1 cellular context compared by ENCODE assay signal in the genomic region with DNA sequence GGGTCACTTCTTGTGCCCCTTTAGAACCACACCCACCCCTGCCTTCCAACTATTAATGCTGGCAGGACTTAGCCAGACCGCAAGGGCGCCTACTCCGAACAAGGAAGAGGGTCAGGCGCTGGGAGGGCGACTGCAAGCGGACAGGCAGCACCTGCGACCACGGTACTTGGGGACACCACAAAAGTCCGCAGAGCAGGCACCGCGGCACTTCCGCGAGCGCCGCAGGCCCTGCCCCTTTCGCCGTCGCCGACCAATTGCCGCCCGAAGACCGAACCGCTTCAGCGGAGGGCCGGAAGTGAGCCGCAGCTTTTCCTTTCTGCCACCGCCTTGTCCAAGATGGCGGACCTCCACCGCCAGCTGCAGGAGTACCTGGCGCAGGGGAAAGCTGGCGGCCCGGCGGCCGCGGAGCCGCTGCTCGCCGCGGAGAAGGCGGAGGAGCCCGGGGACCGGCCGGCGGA.
TF ChIP-seq lines count a peak whose summit lies in the region.

A gene with protein sequence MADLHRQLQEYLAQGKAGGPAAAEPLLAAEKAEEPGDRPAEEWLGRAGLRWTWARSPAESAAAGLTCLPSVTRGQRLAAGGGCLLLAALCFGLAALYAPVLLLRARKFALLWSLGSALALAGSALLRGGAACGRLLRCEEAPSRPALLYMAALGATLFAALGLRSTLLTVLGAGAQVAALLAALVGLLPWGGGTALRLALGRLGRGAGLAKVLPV (plus strand): TSS at position 305 of the 458 bp plus-strand sequence. CDS start 32 bp downstream, at position 337.

TF ChIP-seq in HepG2, 621 proteins besides CTCF, POLR2A, EP300 and RAD21 (continued from another document and continues in another):
- TF ChIP-seq MTA3 (CRISPR knock-in tag; IDR thresholded peaks at IDR 0.05), result no peak
- no peak for TF ChIP-seq ZBTB21 (CRISPR knock-in tag; IDR thresholded peaks at IDR 0.05)
- TF ChIP-seq, protein P1, sequence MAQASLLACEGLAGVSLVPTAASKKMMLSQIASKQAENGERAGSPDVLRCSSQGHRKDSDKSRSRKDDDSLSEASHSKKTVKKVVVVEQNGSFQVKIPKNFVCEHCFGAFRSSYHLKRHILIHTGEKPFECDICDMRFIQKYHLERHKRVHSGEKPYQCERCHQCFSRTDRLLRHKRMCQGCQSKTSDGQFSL (CRISPR knock-in tag; IDR thresholded peaks at IDR 0.05), result no peak; the same call in 1 of the 2 replicates
- TF ChIP-seq ZNF672 (CRISPR knock-in tag; IDR thresholded peaks at IDR 0.05), result no peak
- TF ChIP-seq, protein P2, sequence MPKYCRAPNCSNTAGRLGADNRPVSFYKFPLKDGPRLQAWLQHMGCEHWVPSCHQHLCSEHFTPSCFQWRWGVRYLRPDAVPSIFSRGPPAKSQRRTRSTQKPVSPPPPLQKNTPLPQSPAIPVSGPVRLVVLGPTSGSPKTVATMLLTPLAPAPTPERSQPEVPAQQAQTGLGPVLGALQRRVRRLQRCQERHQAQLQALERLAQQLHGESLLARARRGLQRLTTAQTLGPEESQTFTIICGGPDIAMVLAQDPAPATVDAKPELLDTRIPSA (CRISPR knock-in tag; IDR thresholded peaks at IDR 0.05; ENCODE audit: borderline replicate concordance), result no peak
- TF ChIP-seq, protein P3, sequence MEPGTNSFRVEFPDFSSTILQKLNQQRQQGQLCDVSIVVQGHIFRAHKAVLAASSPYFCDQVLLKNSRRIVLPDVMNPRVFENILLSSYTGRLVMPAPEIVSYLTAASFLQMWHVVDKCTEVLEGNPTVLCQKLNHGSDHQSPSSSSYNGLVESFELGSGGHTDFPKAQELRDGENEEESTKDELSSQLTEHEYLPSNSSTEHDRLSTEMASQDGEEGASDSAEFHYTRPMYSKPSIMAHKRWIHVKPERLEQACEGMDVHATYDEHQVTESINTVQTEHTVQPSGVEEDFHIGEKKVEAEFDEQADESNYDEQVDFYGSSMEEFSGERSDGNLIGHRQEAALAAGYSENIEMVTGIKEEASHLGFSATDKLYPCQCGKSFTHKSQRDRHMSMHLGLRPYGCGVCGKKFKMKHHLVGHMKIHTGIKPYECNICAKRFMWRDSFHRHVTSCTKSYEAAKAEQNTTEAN (CRISPR knock-in tag; conservative IDR thresholded peaks at IDR 0.05), result peak; percentile 71
- TF ChIP-seq, protein P4, sequence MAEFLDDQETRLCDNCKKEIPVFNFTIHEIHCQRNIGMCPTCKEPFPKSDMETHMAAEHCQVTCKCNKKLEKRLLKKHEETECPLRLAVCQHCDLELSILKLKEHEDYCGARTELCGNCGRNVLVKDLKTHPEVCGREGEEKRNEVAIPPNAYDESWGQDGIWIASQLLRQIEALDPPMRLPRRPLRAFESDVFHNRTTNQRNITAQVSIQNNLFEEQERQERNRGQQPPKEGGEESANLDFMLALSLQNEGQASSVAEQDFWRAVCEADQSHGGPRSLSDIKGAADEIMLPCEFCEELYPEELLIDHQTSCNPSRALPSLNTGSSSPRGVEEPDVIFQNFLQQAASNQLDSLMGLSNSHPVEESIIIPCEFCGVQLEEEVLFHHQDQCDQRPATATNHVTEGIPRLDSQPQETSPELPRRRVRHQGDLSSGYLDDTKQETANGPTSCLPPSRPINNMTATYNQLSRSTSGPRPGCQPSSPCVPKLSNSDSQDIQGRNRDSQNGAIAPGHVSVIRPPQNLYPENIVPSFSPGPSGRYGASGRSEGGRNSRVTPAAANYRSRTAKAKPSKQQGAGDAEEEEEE (CRISPR knock-in tag; IDR thresholded peaks at IDR 0.05; ENCODE audit: borderline replicate concordance), result no peak
- TF ChIP-seq CHD2 (IDR thresholded peaks at IDR 0.05; ENCODE audit: low read depth, low read length), result peak; percentile 68
- 0 out of 2 replicates have a peak, but pooled peaks have one; percentile 24 for TF ChIP-seq KDM5A (IDR thresholded peaks at IDR 0.05; ENCODE audit: borderline replicate concordance, low read length)
- TF ChIP-seq MED13 (CRISPR knock-in tag; IDR thresholded peaks at IDR 0.05), result no peak; the same call in 1 of the 2 replicates
- peak; percentile 85; the same call in 1 of the 2 replicates for TF ChIP-seq ZNF761 (CRISPR knock-in tag; conservative IDR thresholded peaks at IDR 0.05)
- TF ChIP-seq, protein P5, sequence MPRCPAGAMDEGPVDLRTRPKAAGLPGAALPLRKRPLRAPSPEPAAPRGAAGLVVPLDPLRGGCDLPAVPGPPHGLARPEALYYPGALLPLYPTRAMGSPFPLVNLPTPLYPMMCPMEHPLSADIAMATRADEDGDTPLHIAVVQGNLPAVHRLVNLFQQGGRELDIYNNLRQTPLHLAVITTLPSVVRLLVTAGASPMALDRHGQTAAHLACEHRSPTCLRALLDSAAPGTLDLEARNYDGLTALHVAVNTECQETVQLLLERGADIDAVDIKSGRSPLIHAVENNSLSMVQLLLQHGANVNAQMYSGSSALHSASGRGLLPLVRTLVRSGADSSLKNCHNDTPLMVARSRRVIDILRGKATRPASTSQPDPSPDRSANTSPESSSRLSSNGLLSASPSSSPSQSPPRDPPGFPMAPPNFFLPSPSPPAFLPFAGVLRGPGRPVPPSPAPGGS (CRISPR knock-in tag; IDR thresholded peaks at IDR 0.05), result no peak; the same call in 1 of the 2 replicates
- TF ChIP-seq, protein P6, sequence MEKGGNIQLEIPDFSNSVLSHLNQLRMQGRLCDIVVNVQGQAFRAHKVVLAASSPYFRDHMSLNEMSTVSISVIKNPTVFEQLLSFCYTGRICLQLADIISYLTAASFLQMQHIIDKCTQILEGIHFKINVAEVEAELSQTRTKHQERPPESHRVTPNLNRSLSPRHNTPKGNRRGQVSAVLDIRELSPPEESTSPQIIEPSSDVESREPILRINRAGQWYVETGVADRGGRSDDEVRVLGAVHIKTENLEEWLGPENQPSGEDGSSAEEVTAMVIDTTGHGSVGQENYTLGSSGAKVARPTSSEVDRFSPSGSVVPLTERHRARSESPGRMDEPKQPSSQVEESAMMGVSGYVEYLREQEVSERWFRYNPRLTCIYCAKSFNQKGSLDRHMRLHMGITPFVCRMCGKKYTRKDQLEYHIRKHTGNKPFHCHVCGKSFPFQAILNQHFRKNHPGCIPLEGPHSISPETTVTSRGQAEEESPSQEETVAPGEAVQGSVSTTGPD (CRISPR knock-in tag; IDR thresholded peaks at IDR 0.05), result no peak; the same call in 1 of the 2 replicates
- TF ChIP-seq, protein P7, sequence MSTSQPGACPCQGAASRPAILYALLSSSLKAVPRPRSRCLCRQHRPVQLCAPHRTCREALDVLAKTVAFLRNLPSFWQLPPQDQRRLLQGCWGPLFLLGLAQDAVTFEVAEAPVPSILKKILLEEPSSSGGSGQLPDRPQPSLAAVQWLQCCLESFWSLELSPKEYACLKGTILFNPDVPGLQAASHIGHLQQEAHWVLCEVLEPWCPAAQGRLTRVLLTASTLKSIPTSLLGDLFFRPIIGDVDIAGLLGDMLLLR (CRISPR knock-in tag; IDR thresholded peaks at IDR 0.05), result no peak; the same call in 1 of the 2 replicates
- no peak for TF ChIP-seq ZNF121 (CRISPR knock-in tag; IDR thresholded peaks at IDR 0.05)
- TF ChIP-seq NFE2 (CRISPR knock-in tag; IDR thresholded peaks at IDR 0.05), result no peak
- peak; percentile 86; the same call in 1 of the 2 replicates for TF ChIP-seq ZNF619 (CRISPR knock-in tag; IDR thresholded peaks at IDR 0.05)
- TF ChIP-seq, protein P8, sequence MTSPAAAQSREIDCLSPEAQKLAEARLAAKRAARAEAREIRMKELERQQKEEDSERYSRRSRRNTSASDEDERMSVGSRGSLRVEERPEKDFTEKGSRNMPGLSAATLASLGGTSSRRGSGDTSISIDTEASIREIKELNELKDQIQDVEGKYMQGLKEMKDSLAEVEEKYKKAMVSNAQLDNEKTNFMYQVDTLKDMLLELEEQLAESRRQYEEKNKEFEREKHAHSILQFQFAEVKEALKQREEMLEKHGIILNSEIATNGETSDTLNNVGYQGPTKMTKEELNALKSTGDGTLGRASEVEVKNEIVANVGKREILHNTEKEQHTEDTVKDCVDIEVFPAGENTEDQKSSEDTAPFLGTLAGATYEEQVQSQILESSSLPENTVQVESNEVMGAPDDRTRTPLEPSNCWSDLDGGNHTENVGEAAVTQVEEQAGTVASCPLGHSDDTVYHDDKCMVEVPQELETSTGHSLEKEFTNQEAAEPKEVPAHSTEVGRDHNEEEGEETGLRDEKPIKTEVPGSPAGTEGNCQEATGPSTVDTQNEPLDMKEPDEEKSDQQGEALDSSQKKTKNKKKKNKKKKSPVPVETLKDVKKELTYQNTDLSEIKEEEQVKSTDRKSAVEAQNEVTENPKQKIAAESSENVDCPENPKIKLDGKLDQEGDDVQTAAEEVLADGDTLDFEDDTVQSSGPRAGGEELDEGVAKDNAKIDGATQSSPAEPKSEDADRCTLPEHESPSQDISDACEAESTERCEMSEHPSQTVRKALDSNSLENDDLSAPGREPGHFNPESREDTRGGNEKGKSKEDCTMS (CRISPR knock-in tag; conservative IDR thresholded peaks at IDR 0.05), result no peak
- TF ChIP-seq ZKSCAN1 (IDR thresholded peaks at IDR 0.05; ENCODE audit: low read length), result no peak
- peak; percentile 46; the same call in 1 of the 2 replicates for TF ChIP-seq JUN (CRISPR knock-in tag; IDR thresholded peaks at IDR 0.05)
- no peak for TF ChIP-seq ZNF382 (CRISPR knock-in tag; IDR thresholded peaks at IDR 0.05; ENCODE audit: borderline replicate concordance)
- no peak; the same call in 1 of the 2 replicates for TF ChIP-seq ZNF563 (CRISPR knock-in tag; IDR thresholded peaks at IDR 0.05)
- no peak for TF ChIP-seq ZNF773 (CRISPR knock-in tag; IDR thresholded peaks at IDR 0.05; ENCODE audit: borderline replicate concordance)
- TF ChIP-seq, protein P9, sequence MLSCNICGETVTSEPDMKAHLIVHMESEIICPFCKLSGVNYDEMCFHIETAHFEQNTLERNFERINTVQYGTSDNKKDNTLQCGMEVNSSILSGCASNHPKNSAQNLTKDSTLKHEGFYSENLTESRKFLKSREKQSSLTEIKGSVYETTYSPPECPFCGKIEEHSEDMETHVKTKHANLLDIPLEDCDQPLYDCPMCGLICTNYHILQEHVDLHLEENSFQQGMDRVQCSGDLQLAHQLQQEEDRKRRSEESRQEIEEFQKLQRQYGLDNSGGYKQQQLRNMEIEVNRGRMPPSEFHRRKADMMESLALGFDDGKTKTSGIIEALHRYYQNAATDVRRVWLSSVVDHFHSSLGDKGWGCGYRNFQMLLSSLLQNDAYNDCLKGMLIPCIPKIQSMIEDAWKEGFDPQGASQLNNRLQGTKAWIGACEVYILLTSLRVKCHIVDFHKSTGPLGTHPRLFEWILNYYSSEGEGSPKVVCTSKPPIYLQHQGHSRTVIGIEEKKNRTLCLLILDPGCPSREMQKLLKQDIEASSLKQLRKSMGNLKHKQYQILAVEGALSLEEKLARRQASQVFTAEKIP (CRISPR knock-in tag; IDR thresholded peaks at IDR 0.05; ENCODE audit: borderline replicate concordance), result no peak
- peak; percentile 48; the same call in 1 of the 2 replicates for TF ChIP-seq SOX5 (CRISPR knock-in tag; IDR thresholded peaks at IDR 0.05; ENCODE audit: borderline replicate concordance)
- TF ChIP-seq, protein P10, sequence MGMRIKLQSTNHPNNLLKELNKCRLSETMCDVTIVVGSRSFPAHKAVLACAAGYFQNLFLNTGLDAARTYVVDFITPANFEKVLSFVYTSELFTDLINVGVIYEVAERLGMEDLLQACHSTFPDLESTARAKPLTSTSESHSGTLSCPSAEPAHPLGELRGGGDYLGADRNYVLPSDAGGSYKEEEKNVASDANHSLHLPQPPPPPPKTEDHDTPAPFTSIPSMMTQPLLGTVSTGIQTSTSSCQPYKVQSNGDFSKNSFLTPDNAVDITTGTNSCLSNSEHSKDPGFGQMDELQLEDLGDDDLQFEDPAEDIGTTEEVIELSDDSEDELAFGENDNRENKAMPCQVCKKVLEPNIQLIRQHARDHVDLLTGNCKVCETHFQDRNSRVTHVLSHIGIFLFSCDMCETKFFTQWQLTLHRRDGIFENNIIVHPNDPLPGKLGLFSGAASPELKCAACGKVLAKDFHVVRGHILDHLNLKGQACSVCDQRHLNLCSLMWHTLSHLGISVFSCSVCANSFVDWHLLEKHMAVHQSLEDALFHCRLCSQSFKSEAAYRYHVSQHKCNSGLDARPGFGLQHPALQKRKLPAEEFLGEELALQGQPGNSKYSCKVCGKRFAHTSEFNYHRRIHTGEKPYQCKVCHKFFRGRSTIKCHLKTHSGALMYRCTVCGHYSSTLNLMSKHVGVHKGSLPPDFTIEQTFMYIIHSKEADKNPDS (CRISPR knock-in tag; IDR thresholded peaks at IDR 0.05), result peak; percentile 75
- no peak for TF ChIP-seq NFIC (IDR thresholded peaks at IDR 0.05; ENCODE audit: low read length)
- TF ChIP-seq, protein P11, sequence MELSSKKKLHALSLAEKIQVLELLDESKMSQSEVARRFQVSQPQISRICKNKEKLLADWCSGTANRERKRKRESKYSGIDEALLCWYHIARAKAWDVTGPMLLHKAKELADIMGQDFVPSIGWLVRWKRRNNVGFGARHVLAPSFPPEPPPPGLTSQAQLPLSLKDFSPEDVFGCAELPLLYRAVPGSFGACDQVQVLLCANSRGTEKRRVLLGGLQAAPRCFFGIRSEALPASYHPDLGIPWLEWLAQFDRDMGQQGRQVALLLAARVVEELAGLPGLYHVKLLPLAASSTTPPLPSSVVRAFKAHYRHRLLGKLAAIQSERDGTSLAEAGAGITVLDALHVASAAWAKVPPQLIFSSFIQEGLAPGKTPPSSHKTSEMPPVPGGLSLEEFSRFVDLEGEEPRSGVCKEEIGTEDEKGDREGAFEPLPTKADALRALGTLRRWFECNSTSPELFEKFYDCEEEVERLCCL (CRISPR knock-in tag; IDR thresholded peaks at IDR 0.05; ENCODE audit: borderline replicate concordance), result no peak
- TF ChIP-seq ONECUT2 (CRISPR knock-in tag; IDR thresholded peaks at IDR 0.05), result no peak
- TF ChIP-seq NFYC (CRISPR knock-in tag; IDR thresholded peaks at IDR 0.05), result peak; percentile 87
- no peak; the same call in 1 of the 2 replicates for TF ChIP-seq ARNT2 (CRISPR knock-in tag; IDR thresholded peaks at IDR 0.05; ENCODE audit: low read depth)
- TF ChIP-seq ZNF207 (IDR thresholded peaks at IDR 0.05; ENCODE audit: borderline replicate concordance), result no peak
- TF ChIP-seq ZNF891 (CRISPR knock-in tag; IDR thresholded peaks at IDR 0.05), result peak; percentile 5; the same call in 1 of the 2 replicates
- peak; percentile 70; the same call in 1 of the 2 replicates for TF ChIP-seq SMAD9 (CRISPR knock-in tag; IDR thresholded peaks at IDR 0.05)
- TF ChIP-seq ATM (IDR thresholded peaks at IDR 0.05; ENCODE audit: borderline replicate concordance), result no peak
- TF ChIP-seq TCF7L2 (IDR thresholded peaks at IDR 0.05; ENCODE audit: low read depth, low read length), result no peak
- no peak; the same call in 1 of the 2 replicates for TF ChIP-seq ZNF816 (CRISPR knock-in tag; IDR thresholded peaks at IDR 0.05; ENCODE audit: borderline replicate concordance)
- TF ChIP-seq KMT2A (CRISPR knock-in tag; IDR thresholded peaks at IDR 0.05), result peak; percentile 86
- no peak; the same call in 1 of the 2 replicates for TF ChIP-seq RCOR2 (CRISPR knock-in tag; IDR thresholded peaks at IDR 0.05)
- TF ChIP-seq ZNF333 (CRISPR knock-in tag; IDR thresholded peaks at IDR 0.05; ENCODE audit: borderline replicate concordance), result no peak
- peak; percentile 40 for TF ChIP-seq XRCC5 (optimal IDR thresholded peaks at IDR 0.05; ENCODE audit: low read length)
- TF ChIP-seq XBP1 (CRISPR knock-in tag; IDR thresholded peaks at IDR 0.05), result peak; percentile 88; the same call in 1 of the 2 replicates
- TF ChIP-seq, protein P12, sequence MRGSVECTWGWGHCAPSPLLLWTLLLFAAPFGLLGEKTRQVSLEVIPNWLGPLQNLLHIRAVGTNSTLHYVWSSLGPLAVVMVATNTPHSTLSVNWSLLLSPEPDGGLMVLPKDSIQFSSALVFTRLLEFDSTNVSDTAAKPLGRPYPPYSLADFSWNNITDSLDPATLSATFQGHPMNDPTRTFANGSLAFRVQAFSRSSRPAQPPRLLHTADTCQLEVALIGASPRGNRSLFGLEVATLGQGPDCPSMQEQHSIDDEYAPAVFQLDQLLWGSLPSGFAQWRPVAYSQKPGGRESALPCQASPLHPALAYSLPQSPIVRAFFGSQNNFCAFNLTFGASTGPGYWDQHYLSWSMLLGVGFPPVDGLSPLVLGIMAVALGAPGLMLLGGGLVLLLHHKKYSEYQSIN (CRISPR knock-in tag; IDR thresholded peaks at IDR 0.05; ENCODE audit: borderline replicate concordance), result no peak
- TF ChIP-seq NFRKB (IDR thresholded peaks at IDR 0.05), result peak; percentile 63; the same call in 1 of the 2 replicates
- no peak for TF ChIP-seq CREB1 (IDR thresholded peaks at IDR 0.05)
- no peak for TF ChIP-seq CREB1 (CRISPR knock-in tag; IDR thresholded peaks at IDR 0.05)
